22 cellular contexts compared by ENCODE assay signal in genomic region chr19:32936065-32936464, GRCh38.
"Had no signal": no experiment of that assay in that cellular context is flagged by ENCODE, and none has a peak within 500 bp of the region (broad histone marks: within the 10 kb centered on the region; RNA-seq: fewer than 3 reads in every experiment).

No MANE protein-coding gene starts in this region.

- H3K4me3 ChIP-seq: left lung, lower lobe of right lung, right atrium auricular region, skin epidermis, suprapubic skin, thoracic aorta, tibial artery, uterus had no signal

- ATAC-seq: left colon; left lung; naive thymus-derived CD8-positive, alpha-beta T cell; sciatic nerve had no signal

- H3K9me3 ChIP-seq: left lung, lower lobe of right lung, right atrium auricular region, suprapubic skin, thoracic aorta, tibial artery, uterus had no signal

- H3K4me1 ChIP-seq: left lung, lower lobe of right lung, right atrium auricular region, suprapubic skin, tibial artery, uterus had no signal

- H3K27me3 ChIP-seq: left lung, right atrium auricular region, suprapubic skin, tibial artery, uterus had no signal

- H3K36me3 ChIP-seq: uterus had no signal

- H3K27ac ChIP-seq: left lung, lower lobe of right lung, right atrium auricular region, skin epidermis, suprapubic skin, thoracic aorta, tibial artery, uterus had no signal

- DNase-seq: hippocampal formation; kidney glomerular epithelial cell; left colon; left lung; lower lobe of right lung; mammary epithelial cell; mesenchymal stem cell; naive thymus-derived CD8-positive, alpha-beta T cell; nucleus accumbens; stimulated activated CD4-positive, alpha-beta T cell treated with anti-CD3 and anti-CD28 coated beads, Interleukin-12 subunit alpha, Interleukin-12 subunit beta, amount 100 ng/mL, for 4 hours; stimulated activated CD4-positive, alpha-beta T cell treated with anti-CD3 and anti-CD28 coated beads, Interleukin-15, amount 100 ng/mL, for 24 hours; stimulated activated CD4-positive, alpha-beta T cell treated with anti-CD3 and anti-CD28 coated beads, Interleukin-2, amount 100 ng/mL, for 24 hours; stimulated activated CD4-positive, alpha-beta T cell treated with anti-CD3 and anti-CD28 coated beads, Interleukin-4, amount 100 ng/mL, for 1 hour; stimulated activated naive CD4-positive, alpha-beta T cell; tibial artery; trophoblast cell; uterus had no signal
